In genomic region chr11:1401656-1402221, GRCh38 we compare ENCODE assay signal across 2 cellular contexts.
TF ChIP-seq lines count a peak whose summit lies in the region.

No MANE protein-coding gene starts in this region.

TF ChIP-seq in WTC11, 78 proteins besides CTCF, POLR2A, EP300 and RAD21 (continued from another document and continues in another):
- peak; percentile 71; the same call in 1 of the 2 replicates for TF ChIP-seq MAX (CRISPR knock-in tag; IDR thresholded peaks at IDR 0.05)
- no peak for TF ChIP-seq HMGA2 (CRISPR knock-in tag; IDR thresholded peaks at IDR 0.05)
- no peak for TF ChIP-seq OVOL2 (CRISPR knock-in tag; IDR thresholded peaks at IDR 0.05; ENCODE audit: borderline replicate concordance)
- no peak for TF ChIP-seq ATF6 (CRISPR knock-in tag; IDR thresholded peaks at IDR 0.05)
- TF ChIP-seq SOX15 (CRISPR knock-in tag; IDR thresholded peaks at IDR 0.05): no peak
- peak; percentile 70; the same call in 1 of the 2 replicates for TF ChIP-seq USF1 (CRISPR knock-in tag; IDR thresholded peaks at IDR 0.05)
- TF ChIP-seq ZNF263 (CRISPR knock-in tag; IDR thresholded peaks at IDR 0.05; ENCODE audit: low read depth): peak; percentile 65
- peak; percentile 41; the same call in 1 of the 2 replicates for TF ChIP-seq ZNF317 (CRISPR knock-in tag; IDR thresholded peaks at IDR 0.05; ENCODE audit: borderline replicate concordance, low read depth)
- 0 out of 2 replicates have a peak, but pooled peaks have one; percentile 52 for TF ChIP-seq KAT7 (CRISPR knock-in tag; IDR thresholded peaks at IDR 0.05; ENCODE audit: borderline replicate concordance)
- TF ChIP-seq ZNF396 (CRISPR knock-in tag; IDR thresholded peaks at IDR 0.05; ENCODE audit: borderline replicate concordance): no peak
- no peak for TF ChIP-seq ZNF138 (CRISPR knock-in tag; conservative IDR thresholded peaks at IDR 0.05)
- 0 out of 2 replicates have a peak, but pooled peaks have one; percentile 20 for TF ChIP-seq ZNF512 (CRISPR knock-in tag; IDR thresholded peaks at IDR 0.05; ENCODE audit: borderline replicate concordance)
- peak; percentile 98 for TF ChIP-seq FOXP1 (CRISPR knock-in tag; IDR thresholded peaks at IDR 0.05; ENCODE audit: borderline replicate concordance)
- TF ChIP-seq TCF7 (CRISPR knock-in tag; IDR thresholded peaks at IDR 0.05; ENCODE audit: low read depth): peak; percentile 91
- TF ChIP-seq ZBTB21 (CRISPR knock-in tag; IDR thresholded peaks at IDR 0.05; ENCODE audit: borderline replicate concordance): peak; percentile 76; the same call in 1 of the 2 replicates
- TF ChIP-seq NR3C1 (CRISPR knock-in tag; conservative IDR thresholded peaks at IDR 0.05; ENCODE audit: low read depth): 0 out of 2 replicates have a peak, but pooled peaks have one; percentile 37
- peak; percentile 84 for TF ChIP-seq CREB1 (CRISPR knock-in tag; IDR thresholded peaks at IDR 0.05)
- no peak for TF ChIP-seq ERG (CRISPR knock-in tag; IDR thresholded peaks at IDR 0.05)
- TF ChIP-seq E2F4 (CRISPR knock-in tag; IDR thresholded peaks at IDR 0.05; ENCODE audit: borderline replicate concordance, low read depth): peak; percentile 81; the same call in 1 of the 2 replicates
- TF ChIP-seq SMAD3 (CRISPR knock-in tag; IDR thresholded peaks at IDR 0.05; ENCODE audit: borderline replicate concordance): peak; percentile 58; the same call in 1 of the 2 replicates
- TF ChIP-seq E2F1 (CRISPR knock-in tag; IDR thresholded peaks at IDR 0.05): peak; percentile 20; the same call in 1 of the 2 replicates
- no peak for TF ChIP-seq CBFB (CRISPR knock-in tag; IDR thresholded peaks at IDR 0.05; ENCODE audit: low read depth)

TF ChIP-seq in H1, 55 proteins besides CTCF, POLR2A, EP300 and RAD21 (continued from another document):
- TF ChIP-seq GABPA (IDR thresholded peaks at IDR 0.05; ENCODE audit: borderline replicate concordance, insufficient read depth, low read length) (peak; percentile 89), SAP30 (IDR thresholded peaks at IDR 0.05; ENCODE audit: insufficient read depth, insufficient replicate concordance, low read length) (peak; percentile 69), SIN3A (conservative IDR thresholded peaks at IDR 0.05 in 1 of 2, IDR thresholded peaks at IDR 0.05 in 1 of 2; ENCODE audit: low read depth in 1 of 2, low read length in 2 of 2) (peak; percentile 96)
